ENCODE assay signal across 30 cellular contexts in the genomic region with DNA sequence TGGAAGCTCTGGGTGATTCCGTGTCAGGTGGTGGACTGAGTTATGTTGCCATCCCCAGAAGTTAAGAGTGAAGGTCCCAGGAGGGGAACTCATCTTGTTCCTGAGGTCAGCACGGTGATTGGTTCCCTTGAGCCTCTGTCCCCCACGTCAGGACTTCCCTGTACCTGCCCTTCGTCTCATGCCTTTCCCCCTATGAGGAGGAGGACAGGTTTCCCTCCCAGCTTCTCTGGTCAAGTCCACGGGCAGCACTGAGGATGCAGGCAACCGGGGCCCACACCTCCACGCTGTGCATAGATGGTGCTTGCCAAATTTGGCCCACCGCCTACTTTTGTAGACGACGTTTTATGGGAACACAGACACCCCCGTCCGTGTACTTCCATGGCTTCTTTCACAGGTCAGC. TPM values are rescaled to one million over a fixed set of nuclear protein-coding genes. Genes with fewer than 3 reads are reported as not detected.
"Had no signal": no experiment of that assay in that cellular context is flagged by ENCODE, and none has a peak within 500 bp of the region (broad histone marks: within the 10 kb centered on the region; RNA-seq: fewer than 3 reads in every experiment).

No MANE protein-coding gene starts in this region.

- H3K36me3 ChIP-seq: neural progenitor cell, ovary, stomach, thoracic aorta, thyroid gland, tibial nerve, upper lobe of left lung had no signal

- DNase-seq: naive thymus-derived CD4-positive, alpha-beta T cell; natural killer cell; occipital lobe; ovary; posterior cingulate gyrus; psoas muscle; right cardiac atrium; stimulated activated CD4-positive, alpha-beta T cell treated with anti-CD3 and anti-CD28 coated beads, Interleukin-15, amount 100 ng/mL, for 24 hours; stimulated activated CD4-positive, alpha-beta T cell treated with anti-CD3 and anti-CD28 coated beads, Interleukin-2, amount 100 ng/mL, for 24 hours; stimulated activated CD4-positive, alpha-beta T cell treated with anti-CD3 and anti-CD28 coated beads, Interleukin-2, amount 100 ng/mL, for 48 hours; stimulated activated CD4-positive, alpha-beta T cell treated with anti-CD3 and anti-CD28 coated beads, Interleukin-4, amount 100 ng/mL, for 24 hours; stimulated activated naive B cell treated with anti-CD40 and anti-IgM and Interleukin-4, amounts not matched to agents 10 μg/mL and 1 μg/mL and 100 μg/mL, for 72 hours; stimulated activated naive CD4-positive, alpha-beta T cell treated with Interleukin-2 at 50 U/mL for 16 hours; stomach; thyroid gland; trophoblast cell; upper lobe of left lung had no signal

- H3K9me3 ChIP-seq: ovary, psoas muscle, stomach, thoracic aorta, thyroid gland, tibial nerve, upper lobe of left lung had no signal

- H3K4me1 ChIP-seq: parathyroid adenoma, psoas muscle, stomach, thyroid gland, tibial nerve, upper lobe of left lung had no signal

- ATAC-seq: naive thymus-derived CD4-positive, alpha-beta T cell; natural killer cell; psoas muscle; right cardiac atrium; sciatic nerve; stimulated activated effector memory CD8-positive, alpha-beta T cell treated with anti-CD3 and anti-CD28 coated beads, Interleukin-12 subunit alpha, Interleukin-12 subunit beta, amount 100 ng/mL, for 72 hours had no signal

- H3K27me3 ChIP-seq: neural progenitor cell, ovary, thyroid gland, tibial nerve, upper lobe of left lung had no signal

- H3K4me3 ChIP-seq: neural progenitor cell, ovary, psoas muscle, skin epidermis, smooth muscle cell, stomach, thoracic aorta, thyroid gland, tibial nerve, upper lobe of left lung had no signal

- H3K27ac ChIP-seq: neural progenitor cell, ovary, parathyroid adenoma, psoas muscle, skin epidermis, stomach, thoracic aorta, thyroid gland, tibial nerve, upper lobe of left lung had no signal

RNA-seq across cellular contexts. Expression of a gene that starts 42.7 kb away (rescaled TPM):
- total RNA-seq: natural killer cell, occipital lobe, renal cortical epithelial cell, stomach, subcutaneous adipose tissue, temporal lobe, thoracic aorta, thyroid gland, ureter had no signal
- polyA plus RNA-seq: naive thymus-derived CD4-positive, alpha-beta T cell; neural cell had no signal
